Comparison of ENCODE assay signal across 1 cellular context in genomic region chr3:185942907-185943306, GRCh38.
TF ChIP-seq lines count a peak whose summit lies in the region.

No MANE protein-coding gene starts in this region.

TF ChIP-seq in H1, 55 proteins besides CTCF, POLR2A, EP300 and RAD21 (continued from another document):
- no peak for TF ChIP-seq CHD7 (IDR thresholded peaks at IDR 0.05; ENCODE audit: insufficient replicate concordance, low read length)
- TF ChIP-seq SUZ12 (IDR thresholded peaks at IDR 0.05; ENCODE audit: low read length) = no peak
- no peak for TF ChIP-seq SP2 (IDR thresholded peaks at IDR 0.05; ENCODE audit: low read length)
- no peak for TF ChIP-seq RBBP5 (IDR thresholded peaks at IDR 0.05; ENCODE audit: borderline replicate concordance, low read depth, low read length)
- no peak for TF ChIP-seq RXRA (IDR thresholded peaks at IDR 0.05; ENCODE audit: insufficient read depth, low read depth, low read length)
- no peak for TF ChIP-seq SIN3A (conservative IDR thresholded peaks at IDR 0.05 in 1 of 2, IDR thresholded peaks at IDR 0.05 in 1 of 2; ENCODE audit: low read depth in 1 of 2, low read length in 2 of 2)
- TF ChIP-seq GTF2F1 (IDR thresholded peaks at IDR 0.05; ENCODE audit: borderline replicate concordance, low read depth, low read length) = no peak
- no peak for TF ChIP-seq USF2 (IDR thresholded peaks at IDR 0.05; ENCODE audit: low read length)
- no peak for TF ChIP-seq CHD2 (IDR thresholded peaks at IDR 0.05; ENCODE audit: low read length)
